23 cellular contexts compared by ENCODE assay signal in the genomic region with DNA sequence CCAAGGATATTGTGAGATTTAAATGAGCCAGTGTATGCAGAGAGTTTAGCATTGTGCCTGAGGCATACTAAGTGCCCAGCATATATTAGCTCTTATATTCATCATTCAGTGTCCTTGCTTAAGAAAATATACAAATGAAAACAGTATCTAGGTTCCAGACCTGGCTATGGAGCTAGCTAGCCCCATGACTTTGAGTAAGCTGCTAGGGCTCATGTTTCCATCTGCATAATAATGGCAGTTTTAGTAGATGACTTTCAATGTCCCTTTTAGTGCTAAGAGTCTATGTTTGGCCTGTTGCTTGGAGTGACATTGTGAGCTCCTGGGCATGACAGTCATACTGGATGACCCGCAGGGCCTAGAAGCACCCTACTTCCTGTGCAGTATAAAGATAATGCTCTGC.
"Had no signal": no experiment of that assay in that cellular context is flagged by ENCODE, and none has a peak within 500 bp of the region (broad histone marks: within the 10 kb centered on the region; RNA-seq: fewer than 3 reads in every experiment).

No MANE protein-coding gene starts in this region.

- H3K27ac Mint-ChIP-seq: activated CD4-positive, alpha-beta memory T cell treated with anti-CD3 and anti-CD28 coated beads, Interleukin-2, amount 10 ng/mL, durations not matched to agents 7 days and 5 days; activated CD4-positive, alpha-beta T cell treated with anti-CD3 and anti-CD28 coated beads, Interleukin-2, amount 10 ng/mL, durations not matched to agents 7 days and 5 days; activated naive CD4-positive, alpha-beta T cell treated with anti-CD3 and anti-CD28 coated beads, Interleukin-2, amount 50 U/mL, for 24 hours; activated T-helper 2 cell treated with anti-CD3 and anti-CD28 coated beads, Interferon-gamma antibody, Interleukin-2, Interleukin-4, amounts not matched to agents 10 μg/mL and 5 μg/mL and 100 μg/mL, durations not matched to agents 14 hours and 24 hours and 36 hours; naive B cell; nephron progenitor cell; stimulated activated effector memory CD8-positive, alpha-beta T cell treated with anti-CD3 and anti-CD28 coated beads, Interleukin-12 subunit alpha, Interleukin-12 subunit beta, amount 100 ng/mL, for 72 hours; stimulated activated naive CD8-positive, alpha-beta T cell treated with anti-CD3 and anti-CD28 coated beads, Interleukin-15, Interleukin-2, amounts not matched to agents 100 ng/mL and 50 ng/mL, for 24 hours; T-helper 17 cell had no signal

- H3K9me3 Mint-ChIP-seq: activated CD4-positive, alpha-beta memory T cell treated with anti-CD3 and anti-CD28 coated beads, Interleukin-2, amount 10 ng/mL, durations not matched to agents 7 days and 5 days; activated CD4-positive, alpha-beta T cell treated with anti-CD3 and anti-CD28 coated beads, Interleukin-2, amount 10 ng/mL, durations not matched to agents 7 days and 5 days; activated naive CD4-positive, alpha-beta T cell treated with anti-CD3 and anti-CD28 coated beads, Interleukin-2, amount 50 U/mL, for 24 hours; activated T-cell treated with anti-CD3 and anti-CD28 coated beads, Interleukin-2, amount 50 U/mL, for 4 hours; activated T-helper 2 cell treated with anti-CD3 and anti-CD28 coated beads, Interferon-gamma antibody, Interleukin-2, Interleukin-4, amounts not matched to agents 10 μg/mL and 5 μg/mL and 100 μg/mL, durations not matched to agents 14 hours and 24 hours and 36 hours; stimulated activated naive CD8-positive, alpha-beta T cell treated with anti-CD3 and anti-CD28 coated beads, Interleukin-15, Interleukin-2, amounts not matched to agents 100 ng/mL and 50 ng/mL, for 24 hours had no signal

- H3K4me3 Mint-ChIP-seq: activated CD4-positive, alpha-beta memory T cell treated with anti-CD3 and anti-CD28 coated beads, Interleukin-2, amount 10 ng/mL, durations not matched to agents 7 days and 5 days; activated CD4-positive, alpha-beta T cell treated with anti-CD3 and anti-CD28 coated beads, Interleukin-2, amount 10 ng/mL, durations not matched to agents 7 days and 5 days; activated naive CD4-positive, alpha-beta T cell treated with anti-CD3 and anti-CD28 coated beads, Interleukin-2, amount 50 U/mL, for 24 hours; activated T-cell treated with anti-CD3 and anti-CD28 coated beads, Interleukin-2, amount 50 U/mL, for 4 hours; naive B cell; nephron progenitor cell; stimulated activated effector memory CD8-positive, alpha-beta T cell treated with anti-CD3 and anti-CD28 coated beads, Interleukin-12 subunit alpha, Interleukin-12 subunit beta, amount 100 ng/mL, for 72 hours; stimulated activated naive CD8-positive, alpha-beta T cell treated with anti-CD3 and anti-CD28 coated beads, Interleukin-15, Interleukin-2, amounts not matched to agents 100 ng/mL and 50 ng/mL, for 24 hours; T-helper 17 cell had no signal

- ATAC-seq: activated T-cell treated with anti-CD3 and anti-CD28 coated beads, Interleukin-2, amount 50 U/mL, for 4 hours; left colon; psoas muscle; stimulated activated effector memory CD8-positive, alpha-beta T cell treated with anti-CD3 and anti-CD28 coated beads, Interleukin-12 subunit alpha, Interleukin-12 subunit beta, amount 100 ng/mL, for 72 hours; T-helper 17 cell had no signal

- H3K36me3 Mint-ChIP-seq: activated naive CD4-positive, alpha-beta T cell treated with anti-CD3 and anti-CD28 coated beads, Interleukin-2, amount 50 U/mL, for 24 hours; naive B cell; stimulated activated effector memory CD8-positive, alpha-beta T cell treated with anti-CD3 and anti-CD28 coated beads, Interleukin-12 subunit alpha, Interleukin-12 subunit beta, amount 100 ng/mL, for 72 hours had no signal

- H3K4me1 Mint-ChIP-seq: activated CD4-positive, alpha-beta memory T cell treated with anti-CD3 and anti-CD28 coated beads, Interleukin-2, amount 10 ng/mL, durations not matched to agents 7 days and 5 days; activated CD4-positive, alpha-beta T cell treated with anti-CD3 and anti-CD28 coated beads, Interleukin-2, amount 10 ng/mL, durations not matched to agents 7 days and 5 days; activated naive CD4-positive, alpha-beta T cell treated with anti-CD3 and anti-CD28 coated beads, Interleukin-2, amount 50 U/mL, for 24 hours; naive B cell; stimulated activated effector memory CD8-positive, alpha-beta T cell treated with anti-CD3 and anti-CD28 coated beads, Interleukin-12 subunit alpha, Interleukin-12 subunit beta, amount 100 ng/mL, for 72 hours; T-helper 17 cell had no signal

- H3K27me3 Mint-ChIP-seq: activated CD4-positive, alpha-beta memory T cell treated with anti-CD3 and anti-CD28 coated beads, Interleukin-2, amount 10 ng/mL, durations not matched to agents 7 days and 5 days; activated CD4-positive, alpha-beta T cell treated with anti-CD3 and anti-CD28 coated beads, Interleukin-2, amount 10 ng/mL, durations not matched to agents 7 days and 5 days; activated naive CD4-positive, alpha-beta T cell treated with anti-CD3 and anti-CD28 coated beads, Interleukin-2, amount 50 U/mL, for 24 hours; stimulated activated naive CD8-positive, alpha-beta T cell treated with anti-CD3 and anti-CD28 coated beads, Interleukin-15, Interleukin-2, amounts not matched to agents 100 ng/mL and 50 ng/mL, for 24 hours; T-helper 17 cell had no signal

- DNase-seq: activated CD4-positive, alpha-beta memory T cell treated with anti-CD3 and anti-CD28 coated beads, Interleukin-2, amount 10 ng/mL, durations not matched to agents 7 days and 5 days; activated CD4-positive, alpha-beta T cell treated with anti-CD3 and anti-CD28 coated beads for 1 hour; activated CD4-positive, alpha-beta T cell treated with anti-CD3 and anti-CD28 coated beads, Interleukin-2, amount 10 ng/mL, durations not matched to agents 7 days and 5 days; activated T-cell treated with anti-CD3 and anti-CD28 coated beads, Interleukin-2, amount 50 U/mL, for 4 hours; colonic mucosa; dorsolateral prefrontal cortex; effector memory CD4-positive, alpha-beta T cell; left colon; mammary epithelial cell; naive B cell; nephron progenitor cell; nucleus accumbens; psoas muscle; sigmoid colon; small intestine; stimulated activated CD4-positive, alpha-beta T cell treated with anti-CD3 and anti-CD28 coated beads, Interleukin-4, amount 100 ng/mL, for 24 hours; T-helper 17 cell; T1000; trophoblast cell had no signal
